9 cellular contexts compared by ENCODE assay signal in the genomic region with DNA sequence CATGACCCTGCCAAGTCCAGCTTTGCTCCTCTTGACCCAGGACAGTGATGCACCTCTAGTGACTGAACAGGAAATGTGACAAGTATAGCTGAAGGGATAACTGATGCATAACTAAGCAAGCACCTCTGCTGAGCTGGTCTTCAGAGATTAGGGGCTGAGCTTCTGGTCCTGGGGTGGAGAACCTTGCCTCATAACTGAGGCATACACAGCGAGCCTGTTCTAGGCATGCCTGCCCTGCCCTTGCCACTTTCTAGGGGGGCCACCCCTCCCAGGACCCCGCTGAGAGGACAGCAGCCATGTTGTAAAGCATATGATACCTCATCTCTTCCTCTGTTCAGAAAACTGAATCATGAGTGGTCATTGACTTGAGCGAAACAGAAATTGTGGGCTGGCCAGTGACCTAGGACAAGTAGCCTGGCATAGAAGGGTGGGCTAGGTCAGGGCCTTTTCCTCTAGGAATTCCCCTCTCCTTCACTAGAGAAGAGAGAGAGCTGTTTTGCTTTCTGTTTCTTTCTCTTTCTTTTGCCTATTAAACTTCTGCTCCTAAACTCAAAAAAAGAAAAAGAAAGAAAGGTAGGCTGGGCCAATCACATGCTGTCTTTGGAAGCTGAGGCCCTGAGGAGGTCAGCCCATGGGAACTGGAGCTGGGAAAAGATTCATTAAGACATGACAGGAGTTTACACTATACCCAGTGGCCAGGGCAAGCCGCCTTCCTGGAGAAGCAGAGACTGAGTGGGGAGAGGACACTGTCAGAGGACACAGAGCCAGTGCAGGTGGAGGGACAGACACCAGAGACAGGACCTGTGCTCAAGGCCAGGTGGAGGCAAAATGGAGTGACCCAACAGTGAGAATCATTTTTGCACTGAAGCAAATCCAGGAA.
DNase-seq lines count a peak whose midpoint lies in the region; ATAC-seq lines count a peak whose summit lies in the region.
"Had no signal": no experiment of that assay in that cellular context is flagged by ENCODE, and none has a peak within 500 bp of the region (broad histone marks: within the 10 kb centered on the region; RNA-seq: fewer than 3 reads in every experiment).

No MANE protein-coding gene starts in this region.

- H3K27ac Mint-ChIP-seq in effector memory CD8-positive, alpha-beta T cell, result no peak overlapping the region
- H3K27ac Mint-ChIP-seq: GM23338 had no signal

- H3K4me1 Mint-ChIP-seq in effector memory CD8-positive, alpha-beta T cell (ENCODE audit: low read depth in 2 of 2), result no peaks in the 10 kb centered on the region
- H3K4me1 Mint-ChIP-seq: GM23338 had no signal

- H3K36me3 Mint-ChIP-seq in effector memory CD8-positive, alpha-beta T cell (ENCODE audit: insufficient read depth), result peaks cover 24% of the 10 kb centered on the region

- ATAC-seq in GM18519 (IDR thresholded peaks at IDR 0.05; ENCODE audit: low FRiP score, unreplicated experiment), result peak; percentile 77
- peak; percentile 67 for ATAC-seq in GM21381 (IDR thresholded peaks at IDR 0.05; ENCODE audit: unreplicated experiment)
- peak; percentile 72 for ATAC-seq in HG03196 (IDR thresholded peaks at IDR 0.05; ENCODE audit: unreplicated experiment)
- no peak for ATAC-seq in effector memory CD8-positive, alpha-beta T cell (replicated peaks)
- ATAC-seq: GM23338 had no signal

- DNase-seq in kidney tubule cell (ENCODE audit: low spot score) (peak; percentile 54), NCI-H345 (lab: John Stamatoyannopoulos, UW) (no peak), T-helper 9 cell (no peak), DMS114 treated with DMSO at 0.1 percent for 48 hours (lab: John Stamatoyannopoulos, UW; ENCODE audit: unreplicated experiment) (no peak)
- DNase-seq in effector memory CD8-positive, alpha-beta T cell, result no peak

- no peaks in the 10 kb centered on the region for H3K9me3 Mint-ChIP-seq in effector memory CD8-positive, alpha-beta T cell
- H3K9me3 Mint-ChIP-seq: GM23338 had no signal

- H3K27me3 Mint-ChIP-seq in effector memory CD8-positive, alpha-beta T cell, result no peaks in the 10 kb centered on the region

- no peak overlapping the region for H3K4me3 Mint-ChIP-seq in effector memory CD8-positive, alpha-beta T cell
- H3K4me3 Mint-ChIP-seq: GM23338 had no signal
